ENCODE assay signal across 8 cellular contexts in genomic region chr10:129465796-129466702, GRCh38. TPM values are rescaled to one million over a fixed set of nuclear protein-coding genes. Genes with fewer than 3 reads are reported as not detected.
DNase-seq lines count a peak whose midpoint lies in the region; ATAC-seq and TF ChIP-seq lines count a peak whose summit lies in the region.

No MANE protein-coding gene starts in this region.

- H3K23ac ChIP-seq in mesenchymal stem cell (ENCODE audit: low read length in 2 of 2): no peak overlapping the region

- in situ Hi-C loops in astrocyte of the cerebellum (cut with HindIII; ENCODE audit: low sequenced_read_pairs): no loop called here

- peaks cover 12 to 15% of the 10 kb centered on the region in 2 experiments for H3K27me3 ChIP-seq in mesenchymal stem cell (ENCODE audit: control insufficient read depth in 1 of 2, insufficient read depth in 1 of 2, low read length in 2 of 2)

- H3K27ac ChIP-seq in mesenchymal stem cell (ENCODE audit: low read length, poor library complexity, severe bottlenecking): no peak overlapping the region

- ATAC-seq in HG03066 (IDR thresholded peaks at IDR 0.05; ENCODE audit: low read depth, unreplicated experiment) (peak; percentile 2), HG03457 (IDR thresholded peaks at IDR 0.05; ENCODE audit: unreplicated experiment) (no peak), sciatic nerve (no peak)

- no peak overlapping the region for H2BK5ac ChIP-seq in mesenchymal stem cell (ENCODE audit: low read depth, low read length, poor library complexity, severe bottlenecking)

- H3K4me3 ChIP-seq in astrocyte of the cerebellum (ENCODE audit: low read depth, low read length) (peak overlapping the region; percentile 45), mesenchymal stem cell (ENCODE audit: insufficient read depth in 1 of 2, low read depth in 1 of 2, low read length in 2 of 2) (peak overlapping the region; percentile 60 to 77)

- no peak overlapping the region for H2BK120ac ChIP-seq in mesenchymal stem cell (ENCODE audit: low read depth, low read length)

- no peak for DNase-seq in Calu3
- no peak for DNase-seq in astrocyte of the cerebellum (ENCODE audit: low read depth)
- DNase-seq in mesenchymal stem cell: no peak
- no peak for DNase-seq in SIG-M5 treated with dmso at 0.1 percent for 504 hours (lab: John Stamatoyannopoulos, UW; ENCODE audit: unreplicated experiment)
- no peak for DNase-seq in sciatic nerve (ENCODE audit: low spot score)
- no peak for DNase-seq in NCI-H187 treated with DMSO at 0.1 percent for 48 hours (lab: John Stamatoyannopoulos, UW)

- peak overlapping the region; percentile 86 to 91 for H3K4ac ChIP-seq in mesenchymal stem cell (ENCODE audit: low read depth in 1 of 2, low read length in 2 of 2)

- WGBS in mesenchymal stem cell: 96% methylated on average over 19 of the region's 21 CpGs

- H3K9ac ChIP-seq in mesenchymal stem cell (ENCODE audit: low read length): peak overlapping the region; percentile 89

- H3K18ac ChIP-seq in mesenchymal stem cell (ENCODE audit: low read depth in 1 of 2, low read length in 2 of 2): peak overlapping the region; percentile 81 to 97

- no peaks in the 10 kb centered on the region for H3K27me3 Mint-ChIP-seq in Calu3 (ENCODE audit: unreplicated experiment)

- H3K4me1 Mint-ChIP-seq in Calu3 (ENCODE audit: low read depth, unreplicated experiment): no peaks in the 10 kb centered on the region

- H3K4me1 ChIP-seq in mesenchymal stem cell (ENCODE audit: control insufficient read depth, insufficient read depth, low read depth, low read length): peaks cover 19% of the 10 kb centered on the region

- peak overlapping the region; percentile 97 for H4K8ac ChIP-seq in mesenchymal stem cell (ENCODE audit: low read length)

- peaks cover 0 to 3% of the 10 kb centered on the region in 2 experiments for H3K36me3 ChIP-seq in mesenchymal stem cell (ENCODE audit: control insufficient read depth in 1 of 2, insufficient read depth in 2 of 2, low read depth in 1 of 2, low read length in 2 of 2)

- H3K9me3 Mint-ChIP-seq in Calu3 (ENCODE audit: low read depth, unreplicated experiment): no peaks in the 10 kb centered on the region

- intact Hi-C loops in Calu3 (cut with micrococcal nuclease; ENCODE audit: unreplicated experiment): no loop called here
- intact Hi-C loops in sciatic nerve (cut with DNase I): no loop called here

- BruUV-seq in Calu3 (replicated peaks; lab: Mats Ljungman, UMichigan): no TSS peak

- H3K4me2 ChIP-seq in mesenchymal stem cell (ENCODE audit: low read length, poor library complexity, severe bottlenecking): peak overlapping the region; percentile 91

- H2AFZ ChIP-seq in mesenchymal stem cell (ENCODE audit: low read depth, low read length): peak overlapping the region; percentile 95

- no peak overlapping the region for H2BK15ac ChIP-seq in mesenchymal stem cell (ENCODE audit: low read depth, poor library complexity, severe bottlenecking)

- TF ChIP-seq CTCF in Calu3 (IDR thresholded peaks at IDR 0.05; ENCODE audit: unreplicated experiment) (no peak), astrocyte of the cerebellum (IDR thresholded peaks at IDR 0.05; ENCODE audit: low read depth, low read length, missing control alignments) (no peak)

- no peaks in the 10 kb centered on the region for H3K9me3 ChIP-seq in mesenchymal stem cell (ENCODE audit: control insufficient read depth, low read length)

- peak overlapping the region; percentile 98 for H4K91ac ChIP-seq in mesenchymal stem cell (ENCODE audit: low read length)

- H3K14ac ChIP-seq in mesenchymal stem cell (ENCODE audit: low read length in 2 of 2): peak overlapping the region in 1 of 2 experiments; percentile 73

- H3K36me3 Mint-ChIP-seq in Calu3 (ENCODE audit: insufficient read depth, unreplicated experiment): no peaks in the 10 kb centered on the region

- H2BK12ac ChIP-seq in mesenchymal stem cell (ENCODE audit: low read length in 2 of 2): no peak overlapping the region

- H2AK5ac ChIP-seq in mesenchymal stem cell (ENCODE audit: low read length, severe bottlenecking): no peak overlapping the region

- CTCF ChIA-PET in Calu3 (lab: Charles Lee): interaction anchor here (0.6 kb wide), 1 partner anchor 682 kb away, joined by 7 read pairs; no protein-coding TSS in a partner anchor

- no peak overlapping the region for H3K27ac Mint-ChIP-seq in Calu3 (ENCODE audit: unreplicated experiment)

- H3K4me3 Mint-ChIP-seq in Calu3 (ENCODE audit: low read depth, unreplicated experiment): peak overlapping the region; percentile 49

- H3K79me1 ChIP-seq in mesenchymal stem cell (replicated peaks; ENCODE audit: low read length, poor library complexity, severe bottlenecking): peaks cover 18% of the 10 kb centered on the region

RNA-seq across cellular contexts. Expression of gene MGMT, which starts 1.0 kb away (rescaled TPM):
- total RNA-seq in Calu3 (2022) (7.3 and 8.3 TPM in 2 replicates), sciatic nerve (24.5 TPM)
- 14.0 TPM for polyA plus RNA-seq in mesenchymal stem cell (2013, experiment 1 of 2)
- 13.1 TPM for polyA plus RNA-seq in mesenchymal stem cell (2013, experiment 2 of 2)
